In the genomic region with DNA sequence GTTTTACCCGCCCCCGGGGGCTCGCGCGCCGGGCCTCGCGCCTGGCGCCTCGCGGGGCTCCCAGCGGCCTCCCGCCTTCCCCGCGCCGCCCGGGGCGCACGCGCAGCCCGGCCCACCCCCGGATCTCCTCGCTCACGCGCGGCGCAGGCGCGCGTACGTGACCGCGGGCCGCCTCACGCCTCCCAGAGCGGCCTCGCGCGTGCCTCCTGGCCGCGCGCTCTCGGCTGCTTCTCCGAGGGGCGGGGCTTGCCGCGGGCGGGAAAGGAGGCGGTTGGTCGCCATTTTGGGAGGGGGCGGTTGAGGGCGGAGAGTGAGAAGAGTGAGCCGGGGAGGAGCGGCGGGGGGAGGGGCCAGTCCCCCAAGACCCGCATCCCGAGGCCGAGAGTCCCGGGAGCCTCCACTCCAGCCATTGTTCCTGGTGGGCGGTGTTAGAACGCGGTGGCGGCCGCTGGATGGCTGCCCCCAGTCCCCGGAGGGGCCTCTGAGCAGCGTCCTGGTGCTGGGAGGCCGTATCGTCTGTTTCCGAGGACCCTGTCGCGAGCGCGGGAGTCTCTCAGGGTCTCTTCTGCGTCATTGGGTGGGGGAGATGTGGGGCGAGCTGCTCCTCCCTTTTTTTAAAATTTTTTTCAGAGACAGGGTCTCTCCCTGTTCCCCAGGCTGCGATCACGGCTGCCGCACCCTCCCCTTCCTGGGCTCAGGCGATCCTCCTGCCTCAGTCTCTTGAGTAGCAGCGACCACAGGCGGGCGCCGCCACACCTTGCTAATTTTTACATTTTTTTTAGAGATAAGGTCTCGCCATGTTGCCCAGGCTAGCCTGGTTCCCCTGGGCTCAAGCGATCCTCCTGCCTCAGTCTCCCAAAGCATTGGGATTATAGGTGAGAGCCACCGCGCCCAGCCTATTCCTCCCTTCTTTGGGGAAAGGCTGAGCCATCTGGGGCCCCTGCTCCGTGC, we compare ENCODE assay signal across 8 cellular contexts. TPM values are rescaled to one million over a fixed set of nuclear protein-coding genes. Genes with fewer than 3 reads are reported as not detected.
DNase-seq lines count a peak whose midpoint lies in the region; ATAC-seq and TF ChIP-seq lines count a peak whose summit lies in the region.

A gene with protein sequence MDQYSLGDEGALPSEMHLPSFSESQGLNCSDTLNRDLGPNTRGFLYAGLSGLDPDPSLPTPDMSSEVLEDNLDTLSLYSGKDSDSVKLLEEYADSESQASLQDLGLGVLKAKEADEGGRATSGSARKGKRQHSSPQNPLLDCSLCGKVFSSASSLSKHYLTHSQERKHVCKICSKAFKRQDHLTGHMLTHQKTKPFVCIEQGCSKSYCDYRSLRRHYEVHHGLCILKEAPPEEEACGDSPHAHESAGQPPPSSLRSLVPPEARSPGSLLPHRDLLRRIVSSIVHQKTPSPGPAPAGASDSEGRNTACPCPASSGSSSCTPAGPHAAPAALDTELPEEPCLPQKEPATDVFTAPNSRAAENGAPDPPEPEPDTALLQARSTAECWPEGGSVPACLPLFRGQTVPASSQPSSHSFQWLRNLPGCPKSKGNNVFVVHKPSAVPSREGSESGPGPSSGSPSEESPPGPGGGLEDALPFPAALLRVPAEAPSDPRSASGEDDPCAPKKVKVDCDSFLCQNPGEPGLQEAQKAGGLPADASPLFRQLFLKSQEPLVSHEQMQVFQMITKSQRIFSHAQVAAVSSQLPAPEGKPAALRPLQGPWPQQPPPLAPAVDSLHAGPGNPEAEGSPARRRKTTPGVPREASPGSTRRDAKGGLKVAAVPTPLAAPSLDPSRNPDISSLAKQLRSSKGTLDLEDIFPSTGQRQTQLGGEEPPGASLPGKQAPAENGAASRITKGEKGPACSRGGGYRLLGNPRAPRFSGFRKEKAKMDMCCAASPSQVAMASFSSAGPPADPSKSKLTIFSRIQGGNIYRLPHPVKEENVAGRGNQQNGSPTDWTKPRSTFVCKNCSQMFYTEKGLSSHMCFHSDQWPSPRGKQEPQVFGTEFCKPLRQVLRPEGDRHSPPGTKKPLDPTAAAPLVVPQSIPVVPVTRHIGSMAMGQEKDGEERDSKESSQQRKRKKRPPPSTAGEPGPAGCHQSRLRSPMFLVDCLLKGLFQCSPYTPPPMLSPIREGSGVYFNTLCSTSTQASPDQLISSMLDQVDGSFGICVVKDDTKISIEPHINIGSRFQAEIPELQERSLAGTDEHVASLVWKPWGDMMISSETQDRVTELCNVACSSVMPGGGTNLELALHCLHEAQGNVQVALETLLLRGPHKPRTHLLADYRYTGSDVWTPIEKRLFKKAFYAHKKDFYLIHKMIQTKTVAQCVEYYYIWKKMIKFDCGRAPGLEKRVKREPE (N-terminal part only) (minus strand): TSS at position 73 of the 951 bp plus-strand sequence. CDS start 17,292 bp downstream, outside the sequence.

- DNase-seq in AG20443 (ENCODE audit: low spot score), result peak; percentile 90
- DNase-seq in activated CD4-positive, alpha-beta T cell treated with anti-CD3 and anti-CD28 coated beads for 24 hours (ENCODE audit: low read depth in 2 of 2), result peak; percentile 62 to 69
- peak; percentile 35 to 71 for DNase-seq in cardiac fibroblast (ENCODE audit: low read depth in 2 of 2)
- DNase-seq in stimulated activated CD8-positive, alpha-beta memory T cell treated with anti-CD3 and anti-CD28 coated beads, Interleukin-4, amount 100 ng/mL, for 48 hours, result peak; percentile 80
- no peak for DNase-seq in Kasumi-1 (lab: John Stamatoyannopoulos, UW)
- DNase-seq in hepatic stellate cell (ENCODE audit: low spot score), result no peak

- H3K9me3 ChIP-seq in mononuclear cell (ENCODE audit: low read depth, low read length), result no peaks in the 10 kb centered on the region

- ATAC-seq in GM21447 (IDR thresholded peaks at IDR 0.05; ENCODE audit: unreplicated experiment), result no peak

- H3K27me3 ChIP-seq in mononuclear cell (ENCODE audit: insufficient read depth, low read length), result peaks cover 7% of the 10 kb centered on the region

- no peak for TF ChIP-seq CTCF in cardiac fibroblast (IDR thresholded peaks at IDR 0.05; ENCODE audit: low read depth, low read length)

- peaks cover 25% of the 10 kb centered on the region for H3K4me1 ChIP-seq in mononuclear cell (ENCODE audit: insufficient read depth, low read length)

- H3K4me3 ChIP-seq in cardiac fibroblast (replicated peaks in 1 of 2; ENCODE audit: low read depth in 2 of 2, low read length in 2 of 2) (peak within 1 kb of the TSS; percentile 45 to 49), mononuclear cell (ENCODE audit: low read length) (peak within 1 kb of the TSS; percentile 10)

RNA-seq across cellular contexts. Expression of the gene that starts here (rescaled TPM):
- 0.21 TPM for total RNA-seq in mononuclear cell

Comparison
In these comparisons a context has a peak if more than half of its experiments do, and no peak if none do; other contexts are left out.
1. DNase-seq: peak in AG20443 (single experiment), activated CD4-positive, alpha-beta T cell treated with anti-CD3 and anti-CD28 coated beads for 24 hours (2 of 2), cardiac fibroblast (2 of 2) and stimulated activated CD8-positive, alpha-beta memory T cell treated with anti-CD3 and anti-CD28 coated beads, Interleukin-4, amount 100 ng/mL, for 48 hours (single experiment); none in Kasumi-1 (0 of 2) and hepatic stellate cell (single experiment).